1 cellular context compared by ENCODE assay signal in genomic region chr2:111121873-111122630, GRCh38.
TF ChIP-seq lines count a peak whose summit lies in the region.

No MANE protein-coding gene starts in this region.

TF ChIP-seq in HepG2, 621 proteins besides CTCF, POLR2A, EP300 and RAD21 (continued from another document and continues in another):
- TF ChIP-seq ZBTB40 (IDR thresholded peaks at IDR 0.05) (no peak), ZBTB40 (CRISPR knock-in tag; IDR thresholded peaks at IDR 0.05) (peak; percentile 53), ZNF776 (CRISPR knock-in tag; IDR thresholded peaks at IDR 0.05) (peak; percentile 88; the same call in 1 of the 2 replicates), CC2D1A (CRISPR knock-in tag; IDR thresholded peaks at IDR 0.05) (no peak), ARID2 (CRISPR knock-in tag; IDR thresholded peaks at IDR 0.05; ENCODE audit: borderline replicate concordance) (no peak), ZKSCAN8 (CRISPR knock-in tag; IDR thresholded peaks at IDR 0.05; ENCODE audit: borderline replicate concordance) (no peak), ZNF646 (CRISPR knock-in tag; IDR thresholded peaks at IDR 0.05) (no peak), TFDP1 (CRISPR knock-in tag; IDR thresholded peaks at IDR 0.05; ENCODE audit: borderline replicate concordance) (peak; percentile 61; the same call in 1 of the 2 replicates), DNMT1 (CRISPR knock-in tag; IDR thresholded peaks at IDR 0.05) (no peak), ZNF577 (CRISPR knock-in tag; IDR thresholded peaks at IDR 0.05; ENCODE audit: borderline replicate concordance, low read depth) (no peak), E2F5 (CRISPR knock-in tag; conservative IDR thresholded peaks at IDR 0.05) (no peak; the same call in 1 of the 2 replicates), ZFAT (CRISPR knock-in tag; conservative IDR thresholded peaks at IDR 0.05) (0 out of 2 replicates have a peak, but pooled peaks have one; percentile 32), GATA4 (IDR thresholded peaks at IDR 0.05; ENCODE audit: borderline replicate concordance, low read depth) (0 out of 2 replicates have a peak, but pooled peaks have one; percentile 53), ZBTB8A (CRISPR knock-in tag; IDR thresholded peaks at IDR 0.05; ENCODE audit: borderline replicate concordance, low read depth) (no peak), NR2F2 (IDR thresholded peaks at IDR 0.05; ENCODE audit: borderline replicate concordance, low read depth) (no peak), CEBPG (CRISPR knock-in tag; IDR thresholded peaks at IDR 0.05) (0 out of 2 replicates have a peak, but pooled peaks have one; percentile 13), ZNF263 (CRISPR knock-in tag; IDR thresholded peaks at IDR 0.05) (no peak), DZIP1 (CRISPR knock-in tag; IDR thresholded peaks at IDR 0.05) (peak; percentile 46; the same call in 1 of the 2 replicates), ZBTB4 (CRISPR knock-in tag; IDR thresholded peaks at IDR 0.05; ENCODE audit: borderline replicate concordance) (no peak; the same call in 1 of the 2 replicates), TMF1 (CRISPR knock-in tag; IDR thresholded peaks at IDR 0.05; ENCODE audit: low read depth) (no peak), HCFC1 (IDR thresholded peaks at IDR 0.05; ENCODE audit: low read depth, low read length) (no peak), CERS6 (CRISPR knock-in tag; IDR thresholded peaks at IDR 0.05) (peak; percentile 56; the same call in 1 of the 2 replicates), NKX3-1 (CRISPR knock-in tag; IDR thresholded peaks at IDR 0.05) (0 out of 2 replicates have a peak, but pooled peaks have one; percentile 9), JARID2 (CRISPR knock-in tag; IDR thresholded peaks at IDR 0.05; ENCODE audit: insufficient replicate concordance) (no peak), ZC3H13 (CRISPR knock-in tag; IDR thresholded peaks at IDR 0.05) (peak; percentile 69; the same call in 1 of the 2 replicates)
